Comparison of ENCODE assay signal across 9 cellular contexts in genomic region chr2:144511222-144511855, GRCh38. TPM values are rescaled to one million over a fixed set of nuclear protein-coding genes. Genes with fewer than 3 reads are reported as not detected.
DNase-seq lines count a peak whose midpoint lies in the region; ATAC-seq and TF ChIP-seq lines count a peak whose summit lies in the region.
"Had no signal": no experiment of that assay in that cellular context is flagged by ENCODE, and none has a peak within 500 bp of the region (broad histone marks: within the 10 kb centered on the region; RNA-seq: fewer than 3 reads in every experiment).

No MANE protein-coding gene starts in this region.

- H3K4me3 Mint-ChIP-seq in HFFc6 = peak overlapping the region; percentile 90
- peak overlapping the region; percentile 73 for H3K4me3 Mint-ChIP-seq in activated T-helper 17 cell treated with anti-CD3 and anti-CD28 coated beads, Interleukin-2, amount 50 U/mL, for 72 hours

- H3K4me1 Mint-ChIP-seq in HFFc6 (ENCODE audit: low read depth) = peaks cover 91% of the 10 kb centered on the region
- H3K4me1 Mint-ChIP-seq in activated T-helper 17 cell treated with anti-CD3 and anti-CD28 coated beads, Interleukin-2, amount 50 U/mL, for 72 hours = peaks cover 27% of the 10 kb centered on the region

- no peak for DNase-seq in HFFc6
- DNase-seq in hepatocyte (ENCODE audit: low spot score) = no peak
- no peak for DNase-seq in DMS53 (lab: John Stamatoyannopoulos, UW)
- DNase-seq in T-helper 1 cell = no peak
- DNase-seq: GDM1 had no signal

- no peak overlapping the region for H2AFZ ChIP-seq in hepatocyte

- peaks cover 88% of the 10 kb centered on the region for H3K27me3 ChIP-seq in hepatocyte

- H3K9me3 Mint-ChIP-seq in HFFc6 = no peaks in the 10 kb centered on the region
- no peaks in the 10 kb centered on the region for H3K9me3 Mint-ChIP-seq in activated T-helper 17 cell treated with anti-CD3 and anti-CD28 coated beads, Interleukin-2, amount 50 U/mL, for 72 hours

- H3K9me3 ChIP-seq in hepatocyte (ENCODE audit: low read depth) = no peaks in the 10 kb centered on the region

- H3K27me3 Mint-ChIP-seq in HFFc6 (ENCODE audit: insufficient read depth) = peaks cover 6% of the 10 kb centered on the region
- H3K27me3 Mint-ChIP-seq in activated T-helper 17 cell treated with anti-CD3 and anti-CD28 coated beads, Interleukin-2, amount 50 U/mL, for 72 hours = peaks cover 40% of the 10 kb centered on the region

- peak overlapping the region; percentile 78 for H3K4me2 ChIP-seq in hepatocyte

- peak overlapping the region; percentile 97 for H3K27ac Mint-ChIP-seq in HFFc6
- H3K27ac Mint-ChIP-seq in activated T-helper 17 cell treated with anti-CD3 and anti-CD28 coated beads, Interleukin-2, amount 50 U/mL, for 72 hours = peak overlapping the region; percentile 88

- H3K27ac ChIP-seq in hepatocyte (peak overlapping the region; percentile 65), skin epidermis (peak overlapping the region in 20 of 21 experiments; percentile 17 to 100 (median 96))

- no peak for TF ChIP-seq CTCF in HFFc6 (IDR thresholded peaks at IDR 0.05)
- no peak for TF ChIP-seq CTCF in hepatocyte (IDR thresholded peaks at IDR 0.05; ENCODE audit: poor library complexity)

- H3K4me3 ChIP-seq in hepatocyte = no peak overlapping the region
- peak overlapping the region in 2 of 7 experiments; percentile 5 to 21 for H3K4me3 ChIP-seq in skin epidermis

- peaks cover 9% of the 10 kb centered on the region for H3K36me3 Mint-ChIP-seq in HFFc6 (ENCODE audit: low read depth)
- H3K36me3 Mint-ChIP-seq in activated T-helper 17 cell treated with anti-CD3 and anti-CD28 coated beads, Interleukin-2, amount 50 U/mL, for 72 hours (ENCODE audit: low read depth) = peaks cover 51% of the 10 kb centered on the region

- no peaks in the 10 kb centered on the region for H4K20me1 ChIP-seq in hepatocyte (ENCODE audit: insufficient read depth, poor library complexity, severe bottlenecking)

- peaks cover 88% of the 10 kb centered on the region for H3K79me2 ChIP-seq in hepatocyte

- H3K36me3 ChIP-seq in hepatocyte (replicated peaks; ENCODE audit: insufficient read depth, low read depth) = no peaks in the 10 kb centered on the region

- no peak for ATAC-seq in activated T-helper 17 cell treated with anti-CD3 and anti-CD28 coated beads, Interleukin-2, amount 50 U/mL, for 72 hours (replicated peaks)
- no peak for ATAC-seq in GM19324 (IDR thresholded peaks at IDR 0.05; ENCODE audit: low FRiP score, unreplicated experiment)
- no peak for ATAC-seq in esophagus mucosa

- WGBS in hepatocyte (ENCODE audit: low lambda C conversion rate, missing lambda C conversion rate) = 34% methylated on average over 3 of the region's 3 CpGs

- H3K9me2 ChIP-seq in hepatocyte (replicated peaks; ENCODE audit: insufficient read depth) = no peaks in the 10 kb centered on the region

- peaks cover 17% of the 10 kb centered on the region for H3K4me1 ChIP-seq in hepatocyte (ENCODE audit: insufficient read depth)

RNA-seq across cellular contexts. Expression of gene ZEB2, which starts 8.6 kb away (rescaled TPM):
- total RNA-seq in HFFc6 (2021; fragmentation: NEBNext Ultra II Directional; extraction: Animal tissue kit (Norgen Biotek cat#: 25700)) = 10 to 100 TPM; 57.0 to 76.3 (median 62.8) TPM
- total RNA-seq in activated T-helper 17 cell treated with anti-CD3 and anti-CD28 coated beads, Interleukin-2, amount 50 U/mL, for 72 hours = 10 to 100 TPM; 27.6 to 44.1 TPM
- total RNA-seq in hepatocyte (35.5 and 38.8 TPM in 2 replicates), esophagus mucosa (6.5 TPM)
- 17.2 and 17.8 TPM in 2 replicates for polyA plus RNA-seq in hepatocyte
